ENCODE assay signal across 1 cellular context in the genomic region with DNA sequence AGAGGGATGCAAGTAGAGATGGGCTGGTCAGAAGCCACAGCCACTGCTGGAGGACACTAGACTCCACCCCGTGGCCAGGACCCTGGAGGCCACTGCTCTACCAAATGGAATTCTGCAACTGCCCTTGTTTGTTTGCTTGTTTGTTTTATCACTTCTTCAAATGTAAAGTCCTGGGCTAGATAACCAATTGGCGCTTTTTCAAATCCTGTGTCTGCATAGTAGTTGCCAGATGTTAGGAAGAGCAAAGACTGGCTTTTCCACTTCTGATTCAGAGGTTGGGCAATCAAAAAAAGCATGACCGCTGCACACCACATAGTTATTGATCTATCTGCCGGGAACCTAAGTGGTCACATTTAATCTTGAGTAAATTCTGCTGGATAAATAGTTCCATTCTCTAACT.
TF ChIP-seq lines count a peak whose summit lies in the region.

No MANE protein-coding gene starts in this region.

TF ChIP-seq in WTC11, 78 proteins besides CTCF, POLR2A, EP300 and RAD21 (continued from another document):
- TF ChIP-seq RORB (CRISPR knock-in tag; IDR thresholded peaks at IDR 0.05) (no peak), NR1H2 (CRISPR knock-in tag; IDR thresholded peaks at IDR 0.05) (no peak), ESRRA (CRISPR knock-in tag; IDR thresholded peaks at IDR 0.05; ENCODE audit: borderline replicate concordance) (no peak)
- TF ChIP-seq, protein P1, sequence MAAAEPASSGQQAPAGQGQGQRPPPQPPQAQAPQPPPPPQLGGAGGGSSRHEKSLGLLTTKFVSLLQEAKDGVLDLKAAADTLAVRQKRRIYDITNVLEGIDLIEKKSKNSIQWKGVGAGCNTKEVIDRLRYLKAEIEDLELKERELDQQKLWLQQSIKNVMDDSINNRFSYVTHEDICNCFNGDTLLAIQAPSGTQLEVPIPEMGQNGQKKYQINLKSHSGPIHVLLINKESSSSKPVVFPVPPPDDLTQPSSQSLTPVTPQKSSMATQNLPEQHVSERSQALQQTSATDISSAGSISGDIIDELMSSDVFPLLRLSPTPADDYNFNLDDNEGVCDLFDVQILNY (CRISPR knock-in tag; IDR thresholded peaks at IDR 0.05), result no peak
- TF ChIP-seq, protein P2, sequence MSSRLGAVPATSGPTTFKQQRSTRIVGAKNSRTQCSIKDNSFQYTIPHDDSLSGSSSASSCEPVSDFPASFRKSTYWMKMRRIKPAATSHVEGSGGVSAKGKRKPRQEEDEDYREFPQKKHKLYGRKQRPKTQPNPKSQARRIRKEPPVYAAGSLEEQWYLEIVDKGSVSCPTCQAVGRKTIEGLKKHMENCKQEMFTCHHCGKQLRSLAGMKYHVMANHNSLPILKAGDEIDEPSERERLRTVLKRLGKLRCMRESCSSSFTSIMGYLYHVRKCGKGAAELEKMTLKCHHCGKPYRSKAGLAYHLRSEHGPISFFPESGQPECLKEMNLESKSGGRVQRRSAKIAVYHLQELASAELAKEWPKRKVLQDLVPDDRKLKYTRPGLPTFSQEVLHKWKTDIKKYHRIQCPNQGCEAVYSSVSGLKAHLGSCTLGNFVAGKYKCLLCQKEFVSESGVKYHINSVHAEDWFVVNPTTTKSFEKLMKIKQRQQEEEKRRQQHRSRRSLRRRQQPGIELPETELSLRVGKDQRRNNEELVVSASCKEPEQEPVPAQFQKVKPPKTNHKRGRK (CRISPR knock-in tag; IDR thresholded peaks at IDR 0.05; ENCODE audit: borderline replicate concordance), result no peak
